ENCODE assay signal across 17 cellular contexts in genomic region chr12:69822205-69822860, GRCh38. TPM values are rescaled to one million over a fixed set of nuclear protein-coding genes. Genes with fewer than 3 reads are reported as not detected.
A peak's percentile ranks its signal among the peaks of the same experiment; 100 is the strongest.
DNase-seq lines count a peak whose midpoint lies in the region; ATAC-seq, FAIRE-seq and TF ChIP-seq lines count a peak whose summit lies in the region.
"Had no signal": no experiment of that assay in that cellular context is flagged by ENCODE, and none has a peak within 500 bp of the region (broad histone marks: within the 10 kb centered on the region; RNA-seq: fewer than 3 reads in every experiment).

No MANE protein-coding gene starts in this region.

- no peaks in the 10 kb centered on the region for H3K9me3 ChIP-seq in HCT116 (ENCODE audit: control insufficient read depth in 1 of 2, insufficient read depth in 1 of 2, low read depth in 1 of 2, low read length in 2 of 2)
- no peaks in the 10 kb centered on the region for H3K9me3 ChIP-seq in K562 (replicated peaks; ENCODE audit: control insufficient read depth, insufficient read depth, low read depth, low read length)
- H3K9me3 ChIP-seq: Caco-2 had no signal

- peak overlapping the region; percentile 60 for H3K27ac Mint-ChIP-seq in osteocyte (ENCODE audit: unreplicated experiment)
- H3K27ac Mint-ChIP-seq: B cell; CD4-positive, CD25-positive, alpha-beta regulatory T cell had no signal

- H3K27ac ChIP-seq in HCT116 (ENCODE audit: low read depth, low read length) = peak overlapping the region; percentile 16; the same call in 1 of the 2 replicates
- H3K27ac ChIP-seq in K562 (ENCODE audit: extremely low read depth, low read depth, low read length) = no peak overlapping the region

- peak overlapping the region; percentile 70 for H3K4me2 ChIP-seq in HCT116 (ENCODE audit: low read length)
- H3K4me2 ChIP-seq in K562 (ENCODE audit: insufficient read depth, low read length) = no peak overlapping the region

- H3K9me2 ChIP-seq in HCT116 (ENCODE audit: insufficient read depth) = no peaks in the 10 kb centered on the region

- CTCF ChIA-PET in HCT116 (lab: Charles Lee) (no interaction called here), K562 (lab: Yijun Ruan, JAX; ENCODE audit: low intra/inter-chr PET ratio) (no interaction called here)

- H3K9me1 ChIP-seq in K562 (ENCODE audit: control insufficient read depth, insufficient read depth, low read length) = no peaks in the 10 kb centered on the region

- H3K27me3 Mint-ChIP-seq in osteocyte (ENCODE audit: unreplicated experiment) = no peaks in the 10 kb centered on the region

- H3K27me3 ChIP-seq in HCT116 (ENCODE audit: insufficient read depth, low read length) = no peaks in the 10 kb centered on the region
- H3K27me3 ChIP-seq in K562 (ENCODE audit: control insufficient read depth in 2 of 2, insufficient read depth in 2 of 2, low read length in 2 of 2) = no peaks in the 10 kb centered on the region; a peak in 1 of 5 replicates

- H3K9ac ChIP-seq in HCT116 (ENCODE audit: low read length) = no peak overlapping the region
- H3K9ac ChIP-seq in K562 (ENCODE audit: insufficient read depth in 1 of 2, low read depth in 2 of 2, low read length in 2 of 2) = no peak overlapping the region

- RAD21 ChIA-PET in HCT116 (lab: Charles Lee; ENCODE audit: low non-redundant PET in 1 of 2, low total read pairs in 2 of 2, uncharacterized antibody in 2 of 2, unreplicated experiment in 2 of 2) = no interaction called here

- TF ChIP-seq EP300 in K562 (IDR thresholded peaks at IDR 0.05; ENCODE audit: low read length) = no peak

- H3K4me3 ChIP-seq in HCT116 (replicated peaks in 1 of 2; ENCODE audit: low read depth in 1 of 2, low read length in 2 of 2) (no peak overlapping the region; a peak in 1 of 4 replicates), K562 (no peak overlapping the region)

- peaks cover 16% of the 10 kb centered on the region for H3K4me1 Mint-ChIP-seq in osteocyte (ENCODE audit: unreplicated experiment)
- H3K4me1 Mint-ChIP-seq: B cell; CD4-positive, CD25-positive, alpha-beta regulatory T cell had no signal

- POLR2A ChIA-PET in HCT116 (lab: Charles Lee) = no interaction called here
- POLR2A ChIA-PET in K562 (lab: Yijun Ruan, JAX) = interaction anchor here (0.6 to 0.9 kb wide), 4 partner anchors 9 to 1052 kb away, joined by 3 read pairs; partner anchors contain the start of gene CCT2

- in situ Hi-C loops in K562 (cut with MboI) = no loop called here

- no peak for FAIRE-seq in K562 (lab: Jason Lieb, UNC)

- TF ChIP-seq CTCF in HCT116 (IDR thresholded peaks at IDR 0.05 in 2 of 3, conservative IDR thresholded peaks at IDR 0.05 in 1 of 3; ENCODE audit: borderline replicate concordance in 1 of 3, insufficient read depth in 1 of 3, low read depth in 2 of 3, low read length in 2 of 3) = no peak
- no peak for TF ChIP-seq CTCF in K562 (IDR thresholded peaks at IDR 0.05 in 2 of 3, conservative IDR thresholded peaks at IDR 0.05 in 1 of 3; ENCODE audit: insufficient read depth in 2 of 3, low read depth in 1 of 3, low read length in 3 of 3)
- TF ChIP-seq CTCF in osteocyte (IDR thresholded peaks at IDR 0.05) = no peak

- H3K4me1 ChIP-seq in HCT116 (ENCODE audit: control insufficient read depth in 1 of 2, insufficient read depth in 2 of 2, low read length in 2 of 2) (peaks cover 15 to 23% of the 10 kb centered on the region in 2 experiments), K562 (replicated peaks in 1 of 2; ENCODE audit: control insufficient read depth in 2 of 2, insufficient read depth in 2 of 2, low read length in 2 of 2) (no peaks in the 10 kb centered on the region)
- H3K4me1 ChIP-seq: Caco-2 had no signal

- DNase-seq in HCT116 (ENCODE audit: low read depth, low spot score) (no peak), NCI-H69 (lab: John Stamatoyannopoulos, UW) (peak; percentile 15), K562 (ENCODE audit: extremely low read depth in 1 of 4, low spot score in 3 of 4) (no peak), osteocyte (ENCODE audit: extremely low spot score, unreplicated experiment) (no peak), OCI-M2 (lab: John Stamatoyannopoulos, UW; ENCODE audit: unreplicated experiment) (no peak), NCI-H187 treated with DMSO at 0.1 percent for 48 hours (lab: John Stamatoyannopoulos, UW) (no peak), iPS-NIHi11 (ENCODE audit: low spot score) (no peak)
- DNase-seq: Caco-2; CD4-positive, CD25-positive, alpha-beta regulatory T cell; GOT3; Kasumi-1; NCI-H187; SIG-M5 had no signal

- H4K20me1 ChIP-seq in HCT116 (ENCODE audit: insufficient read depth) (no peaks in the 10 kb centered on the region), K562 (replicated peaks; ENCODE audit: control insufficient read depth, insufficient read depth, low read length) (no peaks in the 10 kb centered on the region)

- H3K79me2 ChIP-seq in HCT116 (ENCODE audit: insufficient read depth, low read length) = no peaks in the 10 kb centered on the region
- no peaks in the 10 kb centered on the region for H3K79me2 ChIP-seq in K562 (ENCODE audit: control insufficient read depth, insufficient read depth, low read length)

- H3K36me3 Mint-ChIP-seq in osteocyte (ENCODE audit: unreplicated experiment) = no peaks in the 10 kb centered on the region
- H3K36me3 Mint-ChIP-seq: CD4-positive, CD25-positive, alpha-beta regulatory T cell had no signal

- H3K4me3 Mint-ChIP-seq in osteocyte (ENCODE audit: unreplicated experiment) = no peak overlapping the region
- H3K4me3 Mint-ChIP-seq: B cell; CD4-positive, CD25-positive, alpha-beta regulatory T cell had no signal

- intact Hi-C loops in HCT116 (cut with micrococcal nuclease) = no loop called here
- intact Hi-C loops in K562 (cut with micrococcal nuclease) = no loop called here

- ATAC-seq in HCT116 (peak; percentile 48; the same call in 1 of the 2 replicates), K562 (no peak)

- no peaks in the 10 kb centered on the region for H3K9me3 Mint-ChIP-seq in osteocyte (ENCODE audit: unreplicated experiment)
- H3K9me3 Mint-ChIP-seq: CD4-positive, CD25-positive, alpha-beta regulatory T cell had no signal

- no peak for TF ChIP-seq POLR2A in HCT116 (IDR thresholded peaks at IDR 0.05; ENCODE audit: borderline replicate concordance, extremely low read depth, insufficient read depth, insufficient read length)
- TF ChIP-seq POLR2A in K562 (conservative IDR thresholded peaks at IDR 0.05) = no peak

- H3K36me3 ChIP-seq in HCT116 (ENCODE audit: control insufficient read depth in 1 of 2, insufficient read depth in 2 of 2, low read length in 2 of 2) (no peaks in the 10 kb centered on the region), K562 (ENCODE audit: control insufficient read depth, insufficient read depth, low read length) (no peaks in the 10 kb centered on the region)

- BruUV-seq in HCT116 (replicated peaks; lab: Mats Ljungman, UMichigan) (no TSS peak), K562 (replicated peaks; lab: Mats Ljungman, UMichigan) (no TSS peak)

- H2AFZ ChIP-seq in HCT116 (ENCODE audit: low read depth, low read length, poor library complexity, severe bottlenecking) (no peak overlapping the region), K562 (ENCODE audit: low read depth, low read length) (no peak overlapping the region)

- 5% methylated on average over 3 of the region's 3 CpGs for WGBS in K562 (ENCODE audit: insufficient coverage, low coverage, missing lambda C conversion rate)

- TF ChIP-seq RAD21 in HCT116 (IDR thresholded peaks at IDR 0.05; ENCODE audit: low read depth) (no peak), K562 (CRISPR knock-in tag; conservative IDR thresholded peaks at IDR 0.05 in 1 of 2, IDR thresholded peaks at IDR 0.05 in 1 of 2) (no peak)

TF ChIP-seq in K562, 482 proteins besides CTCF, POLR2A, EP300 and RAD21:
- TF ChIP-seq HNRNPK (IDR thresholded peaks at IDR 0.05; ENCODE audit: low read depth, low read length, poor library complexity, severe bottlenecking) (peak; percentile 78), ZNF146 (CRISPR knock-in tag; IDR thresholded peaks at IDR 0.05; ENCODE audit: unreplicated experiment) (no peak), ID3 (CRISPR knock-in tag; IDR thresholded peaks at IDR 0.05) (no peak), ID3 (tag; IDR thresholded peaks at IDR 0.05) (no peak)

RNA-seq across cellular contexts. Expression of gene MYRFL, which starts 2.7 kb away (rescaled TPM):
- total RNA-seq in HCT116 (2021; ENCODE audit: unreplicated experiment) (0.30 TPM), K562 (2014; rRNA removed) (not detected in 2 replicates), K562 (2014; rRNA removed; fragmentation: Illumina TruSeq; extraction: Trizol) (not detected in 2 replicates), K562 (2015; rRNA removed; fragmentation: Illumina TruSeq; extraction: Trizol) (not detected in 2 replicates), K562 (2021) (not detected in 2 replicates), osteocyte (0.13 TPM in 1 of 2 replicates, not detected in the other)
- polyA plus RNA-seq in HCT116 (2012) = 0.18 TPM in 1 of 2 replicates, not detected in the other
- not detected in 2 replicates for total RNA-seq in K562 (2011; cell fraction: chromatin; rRNA removed; ENCODE audit: low replicate concordance)
- not detected in 2 replicates for total RNA-seq in K562 (2011; cell fraction: nucleolus; rRNA removed)
- total RNA-seq in K562 (2011; cell fraction: nucleoplasm; rRNA removed) = not detected in 2 replicates
- polyA plus RNA-seq in K562 (2011; rRNA removed) (not detected in 2 replicates), K562 (2014; fragmentation: Illumina TruSeq; extraction: Trizol) (not detected in 2 replicates), K562 (2014; fragmentation: Nextera tagmentation; extraction: Ambion mirVana) (not detected), K562 (2014; rRNA removed) (not detected in 2 replicates)
- polyA plus RNA-seq in K562 (2011; cell fraction: cytosol; rRNA removed) = not detected in 2 replicates
- not detected in 2 replicates for polyA plus RNA-seq in K562 (2011; cell fraction: nucleus; rRNA removed)
- polyA plus RNA-seq in K562 (2012) = not detected in 2 replicates
- not detected in 2 replicates for polyA minus RNA-seq in K562 (2011; rRNA and poly(A)+ RNA removed)
- polyA minus RNA-seq in K562 (2011; cell fraction: cytosol; rRNA and poly(A)+ RNA removed) = not detected in 2 replicates
- not detected in 2 replicates for polyA minus RNA-seq in K562 (2011; cell fraction: nucleus; rRNA and poly(A)+ RNA removed)
- total RNA-seq: B cell; CD4-positive, CD25-positive, alpha-beta regulatory T cell; IMR-90; NCI-H460 had no signal
- polyA plus RNA-seq: AG04450; CD4-positive, CD25-positive, alpha-beta regulatory T cell; IMR-90 had no signal
